ENCODE assay signal across 15 cellular contexts in the genomic region with DNA sequence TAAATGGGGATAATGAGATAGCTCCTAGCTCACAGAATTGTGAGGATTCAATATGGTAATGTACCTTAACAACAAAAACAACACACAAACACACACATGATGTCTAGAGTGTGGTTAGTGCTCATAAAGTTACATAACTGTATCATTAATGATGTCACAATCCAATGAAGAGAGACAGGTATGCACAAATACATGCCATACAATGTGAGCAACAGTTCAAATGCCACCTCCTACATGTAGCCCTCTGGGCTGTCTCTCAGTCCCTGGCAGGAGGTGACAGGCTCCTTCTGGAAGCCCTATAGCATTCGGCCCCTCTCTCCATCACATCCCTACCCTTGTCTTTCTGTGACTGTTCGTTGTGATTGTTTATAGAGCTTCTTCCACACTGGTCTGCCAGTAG. TPM values are rescaled to one million over a fixed set of nuclear protein-coding genes. Genes with fewer than 3 reads are reported as not detected.
DNase-seq lines count a peak whose midpoint lies in the region; ATAC-seq, FAIRE-seq and TF ChIP-seq lines count a peak whose summit lies in the region.
"Had no signal": no experiment of that assay in that cellular context is flagged by ENCODE, and none has a peak within 500 bp of the region (broad histone marks: within the 10 kb centered on the region; RNA-seq: fewer than 3 reads in every experiment).

No MANE protein-coding gene starts in this region.

- H3K9ac ChIP-seq in K562 (ENCODE audit: insufficient read depth in 1 of 2, low read depth in 2 of 2, low read length in 2 of 2) (no peak overlapping the region; a peak in 1 of 4 replicates), mesendoderm (ENCODE audit: low read length) (no peak overlapping the region)

- no peak for TF ChIP-seq POLR2A in K562 (conservative IDR thresholded peaks at IDR 0.05)

- H3K27ac ChIP-seq in K562 (ENCODE audit: extremely low read depth, low read depth, low read length) (no peak overlapping the region), mesendoderm (ENCODE audit: low read depth, low read length) (no peak overlapping the region)
- H3K27ac ChIP-seq: WERI-Rb-1 had no signal

- no peak overlapping the region for H2AFZ ChIP-seq in K562 (ENCODE audit: low read depth, low read length)

- H3K4me1 ChIP-seq in K562 (replicated peaks in 1 of 2; ENCODE audit: control insufficient read depth in 2 of 2, insufficient read depth in 2 of 2, low read length in 2 of 2) (peaks cover 16 to 29% of the 10 kb centered on the region in 2 experiments), mesendoderm (ENCODE audit: control insufficient read depth, low read depth, low read length) (peaks cover 34% of the 10 kb centered on the region)

- DNase-seq in activated CD4-positive, alpha-beta T cell treated with anti-CD3 and anti-CD28 coated beads for 36 hours, result no peak
- no peak for DNase-seq in activated CD4-positive, alpha-beta T cell treated with anti-CD3 and anti-CD28 coated beads, Interleukin-2, amount 50 U/mL, for 48 hours
- DNase-seq in K562 (ENCODE audit: extremely low read depth in 1 of 4, low spot score in 3 of 4) (no peak), mesendoderm (no peak), superior temporal gyrus (ENCODE audit: extremely low spot score) (peak; percentile 23), germinal center (ENCODE audit: low spot score) (no peak), NCI-H1694 treated with DMSO at 0.1 percent for 48 hours (lab: John Stamatoyannopoulos, UW) (no peak), COR-L47 (lab: John Stamatoyannopoulos, UW) (no peak)
- DNase-seq: 8988T; NCI-H187; stimulated activated naive CD4-positive, alpha-beta T cell treated with Interleukin-2 at 50 U/mL for 16 hours; WERI-Rb-1 had no signal

- H4K20me1 ChIP-seq in K562 (replicated peaks; ENCODE audit: control insufficient read depth, insufficient read depth, low read length), result no peaks in the 10 kb centered on the region

- POLR2A ChIA-PET in activated CD4-positive, alpha-beta T cell treated with anti-CD3 and anti-CD28 coated beads for 36 hours (lab: Charles Lee), result interaction anchor here (0.5 to 0.6 kb wide), 2 partner anchors 57 to 60 kb away, joined by 4 read pairs; no protein-coding TSS in a partner anchor
- POLR2A ChIA-PET in K562 (lab: Yijun Ruan, JAX), result interaction anchor here (0.7 to 2.3 kb wide), 6 partner anchors 8 to 35 kb away, joined by 3 to 16 read pairs (median 3); a partner anchor contains a TSS

- no peak overlapping the region for H4K8ac ChIP-seq in mesendoderm (ENCODE audit: low read depth, low read length)

- H2BK5ac ChIP-seq in mesendoderm (ENCODE audit: low read length), result no peak overlapping the region

- no peaks in the 10 kb centered on the region for H3K9me1 ChIP-seq in K562 (ENCODE audit: control insufficient read depth, insufficient read depth, low read length)

- H2BK120ac ChIP-seq in mesendoderm (ENCODE audit: low read depth, low read length), result no peak overlapping the region

- peak overlapping the region; percentile 39 for H3K56ac ChIP-seq in mesendoderm (ENCODE audit: low read length)

- H3K9me3 Mint-ChIP-seq in activated CD4-positive, alpha-beta T cell treated with anti-CD3 and anti-CD28 coated beads for 36 hours (ENCODE audit: low read depth), result no peaks in the 10 kb centered on the region
- H3K9me3 Mint-ChIP-seq: activated T-helper 1 cell treated with anti-CD3 and anti-CD28 coated beads, Interleukin-12 subunit alpha, Interleukin-12 subunit beta, Interleukin-2, Interleukin-4 antibody, amounts not matched to agents 30 ng/mL and 10 ng/mL and 1 ng/mL, durations not matched to agents 14 hours and 24 hours and 36 hours; IgD-negative memory B cell had no signal

- H3K27me3 ChIP-seq in K562 (ENCODE audit: control insufficient read depth in 2 of 2, insufficient read depth in 2 of 2, low read length in 2 of 2), result no peaks in the 10 kb centered on the region
- H3K27me3 ChIP-seq in mesendoderm (ENCODE audit: insufficient read depth, low read length, poor library complexity), result no peaks in the 10 kb centered on the region

- BruUV-seq in K562 (replicated peaks; lab: Mats Ljungman, UMichigan), result no TSS peak

- H3K27ac Mint-ChIP-seq in activated CD4-positive, alpha-beta T cell treated with anti-CD3 and anti-CD28 coated beads for 36 hours, result peak overlapping the region; percentile 30
- H3K27ac Mint-ChIP-seq: activated T-helper 1 cell treated with anti-CD3 and anti-CD28 coated beads, Interleukin-12 subunit alpha, Interleukin-12 subunit beta, Interleukin-2, Interleukin-4 antibody, amounts not matched to agents 30 ng/mL and 10 ng/mL and 1 ng/mL, durations not matched to agents 14 hours and 24 hours and 36 hours had no signal

- peaks cover 26% of the 10 kb centered on the region for H3K4me1 Mint-ChIP-seq in activated CD4-positive, alpha-beta T cell treated with anti-CD3 and anti-CD28 coated beads for 36 hours

- H2BK15ac ChIP-seq in mesendoderm (replicated peaks; ENCODE audit: low read depth), result no peak overlapping the region

- intact Hi-C loops in activated CD4-positive, alpha-beta T cell treated with anti-CD3 and anti-CD28 coated beads for 36 hours (cut with DNase I, micrococcal nuclease), result no loop called here
- intact Hi-C loops in K562 (cut with micrococcal nuclease), result no loop called here

- H4K5ac ChIP-seq in mesendoderm (ENCODE audit: low read length), result no peak overlapping the region

- WGBS in K562 (ENCODE audit: insufficient coverage, low coverage, missing lambda C conversion rate), result 60% methylated on average over 2 of the region's 2 CpGs
- WGBS in mesendoderm (ENCODE audit: extremely low coverage, insufficient coverage, low lambda C conversion rate), result no CpG with 5 or more reads among the region's 2 CpGs

- H2AK5ac ChIP-seq in mesendoderm (ENCODE audit: low read length), result peak overlapping the region; percentile 29

- H3K4me2 ChIP-seq in K562 (ENCODE audit: insufficient read depth, low read length) (no peak overlapping the region), mesendoderm (ENCODE audit: low read length) (no peak overlapping the region)

- TF ChIP-seq EP300 in K562 (IDR thresholded peaks at IDR 0.05; ENCODE audit: low read length), result no peak

- H3K79me2 ChIP-seq in K562 (ENCODE audit: control insufficient read depth, insufficient read depth, low read length) (no peaks in the 10 kb centered on the region), mesendoderm (ENCODE audit: control insufficient read depth, insufficient read depth, low read length) (no peaks in the 10 kb centered on the region)

- H3K36me3 ChIP-seq in K562 (ENCODE audit: control insufficient read depth, insufficient read depth, low read length) (no peaks in the 10 kb centered on the region), mesendoderm (ENCODE audit: control insufficient read depth, insufficient read depth, low read length) (no peaks in the 10 kb centered on the region)
- H3K36me3 ChIP-seq: WERI-Rb-1 had no signal

- H3K4me3 ChIP-seq in K562 (no peak overlapping the region), mesendoderm (ENCODE audit: low read length) (no peak overlapping the region)

- H3K4ac ChIP-seq in mesendoderm (ENCODE audit: low read depth, low read length), result no peak overlapping the region

- TF ChIP-seq RAD21 in K562 (CRISPR knock-in tag; conservative IDR thresholded peaks at IDR 0.05 in 1 of 2, IDR thresholded peaks at IDR 0.05 in 1 of 2), result no peak

- no peak overlapping the region for H3K18ac ChIP-seq in mesendoderm (ENCODE audit: low read length)

- TF ChIP-seq CTCF in K562 (IDR thresholded peaks at IDR 0.05 in 2 of 3, conservative IDR thresholded peaks at IDR 0.05 in 1 of 3; ENCODE audit: insufficient read depth in 2 of 3, low read depth in 1 of 3, low read length in 3 of 3), result no peak

- H3K36me3 Mint-ChIP-seq in activated CD4-positive, alpha-beta T cell treated with anti-CD3 and anti-CD28 coated beads for 36 hours (ENCODE audit: low read depth), result no peaks in the 10 kb centered on the region
- H3K36me3 Mint-ChIP-seq: IgD-negative memory B cell had no signal

- no peaks in the 10 kb centered on the region for H3K27me3 Mint-ChIP-seq in activated CD4-positive, alpha-beta T cell treated with anti-CD3 and anti-CD28 coated beads for 36 hours
- H3K27me3 Mint-ChIP-seq: IgD-negative memory B cell had no signal

- no peak overlapping the region for H3K23ac ChIP-seq in mesendoderm (ENCODE audit: low read length)

- CTCF ChIA-PET in activated CD4-positive, alpha-beta T cell treated with anti-CD3 and anti-CD28 coated beads for 36 hours (lab: Charles Lee), result interaction anchor here (0.5 to 3.7 kb wide), 10 partner anchors 8 to 727 kb away, joined by 3 to 19 read pairs (median 4); a partner anchor contains a TSS
- CTCF ChIA-PET in K562 (lab: Yijun Ruan, JAX; ENCODE audit: low intra/inter-chr PET ratio), result no interaction called here

- FAIRE-seq in K562 (lab: Jason Lieb, UNC), result no peak
- FAIRE-seq: GM12892 had no signal

- no peak overlapping the region for H3K4me3 Mint-ChIP-seq in activated CD4-positive, alpha-beta T cell treated with anti-CD3 and anti-CD28 coated beads for 36 hours
- H3K4me3 Mint-ChIP-seq: activated T-helper 1 cell treated with anti-CD3 and anti-CD28 coated beads, Interleukin-12 subunit alpha, Interleukin-12 subunit beta, Interleukin-2, Interleukin-4 antibody, amounts not matched to agents 30 ng/mL and 10 ng/mL and 1 ng/mL, durations not matched to agents 14 hours and 24 hours and 36 hours; IgD-negative memory B cell had no signal

- in situ Hi-C loops in K562 (cut with MboI), result no loop called here

- ATAC-seq in activated CD4-positive, alpha-beta T cell treated with anti-CD3 and anti-CD28 coated beads for 36 hours, result no peak
- no peak for ATAC-seq in K562

- H3K9me3 ChIP-seq in K562 (replicated peaks; ENCODE audit: control insufficient read depth, insufficient read depth, low read depth, low read length), result no peaks in the 10 kb centered on the region

- no peaks in the 10 kb centered on the region for H3K79me1 ChIP-seq in mesendoderm (ENCODE audit: low read length)

RNA-seq across cellular contexts. Expression of a gene that starts 8.3 kb away (rescaled TPM):
- 10 to 100 TPM; 11.2 to 11.8 TPM for total RNA-seq in activated CD4-positive, alpha-beta T cell treated with anti-CD3 and anti-CD28 coated beads for 36 hours
- total RNA-seq in K562 (2011; cell fraction: chromatin; rRNA removed; ENCODE audit: low replicate concordance), result 12.3 and 33.3 TPM in 2 replicates
- 19.0 and 19.9 TPM in 2 replicates for total RNA-seq in K562 (2011; cell fraction: nucleolus; rRNA removed)
- 13.0 and 15.6 TPM in 2 replicates for total RNA-seq in K562 (2011; cell fraction: nucleoplasm; rRNA removed)
- total RNA-seq in K562 (2014; rRNA removed) (9.3 and 13.9 TPM in 2 replicates), K562 (2014; rRNA removed; fragmentation: Illumina TruSeq; extraction: Trizol) (5.9 and 6.4 TPM in 2 replicates), K562 (2015; rRNA removed; fragmentation: Illumina TruSeq; extraction: Trizol) (6.1 and 7.6 TPM in 2 replicates), K562 (2021) (20.4 and 21.5 TPM in 2 replicates)
- polyA plus RNA-seq in K562 (2011; rRNA removed) (4.0 and 5.8 TPM in 2 replicates), K562 (2014; fragmentation: Illumina TruSeq; extraction: Trizol) (10.4 and 11.4 TPM in 2 replicates), K562 (2014; fragmentation: Nextera tagmentation; extraction: Ambion mirVana) (under 1 TPM; 0.32 to 0.62 TPM), K562 (2014; rRNA removed) (7.7 and 8.2 TPM in 2 replicates)
- 4.8 and 10.3 TPM in 2 replicates for polyA plus RNA-seq in K562 (2011; cell fraction: cytosol; rRNA removed)
- polyA plus RNA-seq in K562 (2011; cell fraction: nucleus; rRNA removed), result 5.8 and 9.0 TPM in 2 replicates
- polyA plus RNA-seq in K562 (2012), result 11.6 and 27.8 TPM in 2 replicates
- polyA minus RNA-seq in K562 (2011; rRNA and poly(A)+ RNA removed), result 8.1 and 9.1 TPM in 2 replicates
- polyA minus RNA-seq in K562 (2011; cell fraction: cytosol; rRNA and poly(A)+ RNA removed), result 12.0 and 19.4 TPM in 2 replicates
- polyA minus RNA-seq in K562 (2011; cell fraction: nucleus; rRNA and poly(A)+ RNA removed), result 4.3 and 6.9 TPM in 2 replicates
- 24.9 TPM for polyA plus RNA-seq in mesendoderm (2013, experiment 1 of 2)
- 25.2 TPM for polyA plus RNA-seq in mesendoderm (2013, experiment 2 of 2)

RNA-seq across cellular contexts. Expression of a gene that starts 48.6 kb away (rescaled TPM):
- 100 to 1,000 TPM; 632 to 670 TPM for total RNA-seq in activated CD4-positive, alpha-beta T cell treated with anti-CD3 and anti-CD28 coated beads for 36 hours
- total RNA-seq in K562 (2011; cell fraction: chromatin; rRNA removed; ENCODE audit: low replicate concordance), result 160 and 200 TPM in 2 replicates
- total RNA-seq in K562 (2011; cell fraction: nucleolus; rRNA removed), result 170 and 183 TPM in 2 replicates
- total RNA-seq in K562 (2011; cell fraction: nucleoplasm; rRNA removed), result 181 and 259 TPM in 2 replicates
- 282 and 295 TPM in 2 replicates for total RNA-seq in K562 (2014; rRNA removed)
- 347 and 353 TPM in 2 replicates for total RNA-seq in K562 (2014; rRNA removed; fragmentation: Illumina TruSeq; extraction: Trizol)
- total RNA-seq in K562 (2015; rRNA removed; fragmentation: Illumina TruSeq; extraction: Trizol), result 306 and 312 TPM in 2 replicates
- total RNA-seq in K562 (2021), result 402 and 426 TPM in 2 replicates
- polyA plus RNA-seq in K562 (2011; rRNA removed), result 699 and 703 TPM in 2 replicates
- 552 and 733 TPM in 2 replicates for polyA plus RNA-seq in K562 (2011; cell fraction: cytosol; rRNA removed)
- polyA plus RNA-seq in K562 (2011; cell fraction: nucleus; rRNA removed), result 176 and 282 TPM in 2 replicates
- 544 and 794 TPM in 2 replicates for polyA plus RNA-seq in K562 (2012)
- 395 and 506 TPM in 2 replicates for polyA plus RNA-seq in K562 (2014; fragmentation: Illumina TruSeq; extraction: Trizol)
- 100 to 1,000 TPM; 368 to 462 TPM for polyA plus RNA-seq in K562 (2014; fragmentation: Nextera tagmentation; extraction: Ambion mirVana)
- 257 and 313 TPM in 2 replicates for polyA plus RNA-seq in K562 (2014; rRNA removed)
- 964 and 1,011 TPM in 2 replicates for polyA minus RNA-seq in K562 (2011; rRNA and poly(A)+ RNA removed)
- 200 and 235 TPM in 2 replicates for polyA minus RNA-seq in K562 (2011; cell fraction: cytosol; rRNA and poly(A)+ RNA removed)
- 52.8 and 107 TPM in 2 replicates for polyA minus RNA-seq in K562 (2011; cell fraction: nucleus; rRNA and poly(A)+ RNA removed)
- polyA plus RNA-seq in mesendoderm (2013, experiment 1 of 2), result 600 TPM
- polyA plus RNA-seq in mesendoderm (2013, experiment 2 of 2), result 594 TPM

RNA-seq across cellular contexts. Expression of a gene that starts 53.7 kb away (rescaled TPM):
- total RNA-seq in activated CD4-positive, alpha-beta T cell treated with anti-CD3 and anti-CD28 coated beads for 36 hours, result 10 to 100 TPM; 18.6 to 20.1 TPM
- total RNA-seq in K562 (2011; cell fraction: chromatin; rRNA removed; ENCODE audit: low replicate concordance), result 21.8 and 45.7 TPM in 2 replicates
- total RNA-seq in K562 (2011; cell fraction: nucleolus; rRNA removed), result 36.7 and 40.0 TPM in 2 replicates
- total RNA-seq in K562 (2011; cell fraction: nucleoplasm; rRNA removed), result 35.6 and 41.5 TPM in 2 replicates
- total RNA-seq in K562 (2014; rRNA removed) (22.9 and 27.5 TPM in 2 replicates), K562 (2014; rRNA removed; fragmentation: Illumina TruSeq; extraction: Trizol) (8.8 and 11.5 TPM in 2 replicates), K562 (2015; rRNA removed; fragmentation: Illumina TruSeq; extraction: Trizol) (16.1 and 17.0 TPM in 2 replicates), K562 (2021) (23.6 and 24.3 TPM in 2 replicates)
- polyA plus RNA-seq in K562 (2011; rRNA removed) (14.5 and 21.8 TPM in 2 replicates), K562 (2014; fragmentation: Illumina TruSeq; extraction: Trizol) (17.5 and 21.6 TPM in 2 replicates), K562 (2014; fragmentation: Nextera tagmentation; extraction: Ambion mirVana) (10 to 100 TPM in 1 of 2 experiments, 1 to 10 TPM in 1; 5.9 to 11.6 TPM), K562 (2014; rRNA removed) (22.4 and 24.6 TPM in 2 replicates)
- polyA plus RNA-seq in K562 (2011; cell fraction: cytosol; rRNA removed), result 21.8 and 41.2 TPM in 2 replicates
- polyA plus RNA-seq in K562 (2011; cell fraction: nucleus; rRNA removed), result 56.1 and 59.2 TPM in 2 replicates
- 16.4 and 21.6 TPM in 2 replicates for polyA plus RNA-seq in K562 (2012)
- polyA minus RNA-seq in K562 (2011; rRNA and poly(A)+ RNA removed), result 5.2 and 12.7 TPM in 2 replicates
- 9.3 and 11.3 TPM in 2 replicates for polyA minus RNA-seq in K562 (2011; cell fraction: cytosol; rRNA and poly(A)+ RNA removed)
- polyA minus RNA-seq in K562 (2011; cell fraction: nucleus; rRNA and poly(A)+ RNA removed), result 10.1 and 12.6 TPM in 2 replicates
- 8.0 TPM for polyA plus RNA-seq in mesendoderm (2013, experiment 1 of 2)
- polyA plus RNA-seq in mesendoderm (2013, experiment 2 of 2), result 9.1 TPM

RNA-seq across cellular contexts. Expression of a gene that starts 55.6 kb away (rescaled TPM):
- under 1 TPM in 1 of 2 experiments, not detected in 1; 0.16 TPM for total RNA-seq in activated CD4-positive, alpha-beta T cell treated with anti-CD3 and anti-CD28 coated beads for 36 hours
- 0.46 and 1.2 TPM in 2 replicates for total RNA-seq in K562 (2011; cell fraction: chromatin; rRNA removed; ENCODE audit: low replicate concordance)
- 0.67 TPM in 1 of 2 replicates, not detected in the other for total RNA-seq in K562 (2011; cell fraction: nucleolus; rRNA removed)
- 0.88 and 1.4 TPM in 2 replicates for total RNA-seq in K562 (2011; cell fraction: nucleoplasm; rRNA removed)
- total RNA-seq in K562 (2014; rRNA removed), result 0.32 and 0.82 TPM in 2 replicates
- total RNA-seq in K562 (2014; rRNA removed; fragmentation: Illumina TruSeq; extraction: Trizol), result 0.25 and 0.48 TPM in 2 replicates
- 0.26 and 0.51 TPM in 2 replicates for total RNA-seq in K562 (2015; rRNA removed; fragmentation: Illumina TruSeq; extraction: Trizol)
- total RNA-seq in K562 (2021), result 0.49 and 0.64 TPM in 2 replicates
- polyA plus RNA-seq in K562 (2011; rRNA removed), result 0.33 and 0.79 TPM in 2 replicates
- polyA plus RNA-seq in K562 (2011; cell fraction: cytosol; rRNA removed), result 0.52 and 0.88 TPM in 2 replicates
- polyA plus RNA-seq in K562 (2011; cell fraction: nucleus; rRNA removed), result 0.63 and 0.76 TPM in 2 replicates
- 0.42 and 0.51 TPM in 2 replicates for polyA plus RNA-seq in K562 (2012)
- polyA plus RNA-seq in K562 (2014; fragmentation: Illumina TruSeq; extraction: Trizol), result 0.69 and 1.0 TPM in 2 replicates
- polyA plus RNA-seq in K562 (2014; fragmentation: Nextera tagmentation; extraction: Ambion mirVana), result under 1 TPM; 0.53 to 0.91 TPM
- 0.65 and 0.82 TPM in 2 replicates for polyA plus RNA-seq in K562 (2014; rRNA removed)
- 0.66 and 0.91 TPM in 2 replicates for polyA minus RNA-seq in K562 (2011; rRNA and poly(A)+ RNA removed)
- not detected in 2 replicates for polyA minus RNA-seq in K562 (2011; cell fraction: cytosol; rRNA and poly(A)+ RNA removed)
- 0.78 TPM in 1 of 2 replicates, not detected in the other for polyA minus RNA-seq in K562 (2011; cell fraction: nucleus; rRNA and poly(A)+ RNA removed)
- 0.31 TPM for polyA plus RNA-seq in mesendoderm (2013, experiment 1 of 2)
- polyA plus RNA-seq in mesendoderm (2013, experiment 2 of 2), result 0.41 TPM
- total RNA-seq: activated T-helper 1 cell treated with anti-CD3 and anti-CD28 coated beads, Interleukin-12 subunit alpha, Interleukin-12 subunit beta, Interleukin-2, Interleukin-4 antibody, amounts not matched to agents 30 ng/mL and 10 ng/mL and 1 ng/mL, durations not matched to agents 14 hours and 24 hours and 36 hours had no signal
- polyA plus RNA-seq: IgD-negative memory B cell had no signal

RNA-seq across cellular contexts. Expression of a gene that starts 55.7 kb away (rescaled TPM):
- 10 to 100 TPM; 70.5 to 77.8 TPM for total RNA-seq in activated CD4-positive, alpha-beta T cell treated with anti-CD3 and anti-CD28 coated beads for 36 hours
- total RNA-seq in K562 (2011; cell fraction: chromatin; rRNA removed; ENCODE audit: low replicate concordance), result 31.7 and 45.8 TPM in 2 replicates
- 21.2 and 27.6 TPM in 2 replicates for total RNA-seq in K562 (2011; cell fraction: nucleolus; rRNA removed)
- total RNA-seq in K562 (2011; cell fraction: nucleoplasm; rRNA removed), result 27.6 and 28.5 TPM in 2 replicates
- total RNA-seq in K562 (2014; rRNA removed) (240 and 294 TPM in 2 replicates), K562 (2014; rRNA removed; fragmentation: Illumina TruSeq; extraction: Trizol) (73.2 and 98.9 TPM in 2 replicates), K562 (2015; rRNA removed; fragmentation: Illumina TruSeq; extraction: Trizol) (115 and 129 TPM in 2 replicates), K562 (2021) (145 and 162 TPM in 2 replicates)
- polyA plus RNA-seq in K562 (2011; rRNA removed) (89.4 and 116 TPM in 2 replicates), K562 (2014; fragmentation: Illumina TruSeq; extraction: Trizol) (156 and 168 TPM in 2 replicates), K562 (2014; fragmentation: Nextera tagmentation; extraction: Ambion mirVana) (100 to 1,000 TPM; 187 to 195 TPM), K562 (2014; rRNA removed) (410 and 469 TPM in 2 replicates)
- polyA plus RNA-seq in K562 (2011; cell fraction: cytosol; rRNA removed), result 137 and 187 TPM in 2 replicates
- polyA plus RNA-seq in K562 (2011; cell fraction: nucleus; rRNA removed), result 42.9 and 44.4 TPM in 2 replicates
- polyA plus RNA-seq in K562 (2012), result 84.6 and 208 TPM in 2 replicates
- polyA minus RNA-seq in K562 (2011; rRNA and poly(A)+ RNA removed), result 18.3 and 28.5 TPM in 2 replicates
- 36.5 and 39.5 TPM in 2 replicates for polyA minus RNA-seq in K562 (2011; cell fraction: cytosol; rRNA and poly(A)+ RNA removed)
- 8.8 and 13.2 TPM in 2 replicates for polyA minus RNA-seq in K562 (2011; cell fraction: nucleus; rRNA and poly(A)+ RNA removed)
- 235 TPM for polyA plus RNA-seq in mesendoderm (2013, experiment 1 of 2)
- polyA plus RNA-seq in mesendoderm (2013, experiment 2 of 2), result 238 TPM
